1 cellular context compared by ENCODE assay signal in genomic region chr6:136249811-136250685, GRCh38.
TF ChIP-seq lines count a peak whose summit lies in the region.

Gene MTFR2, minus strand, starts transcription at chr6:136250311. Its CDS starts 1,212 bp downstream, at chr6:136249099.

TF ChIP-seq in K562, 482 proteins besides CTCF, POLR2A, EP300 and RAD21 (continued from another document and continues in another):
- peak; percentile 62 to 91; a peak in 3 of 4 replicates for TF ChIP-seq ZMIZ1 (IDR thresholded peaks at IDR 0.05; ENCODE audit: low read depth in 2 of 2, low read length in 2 of 2)
- TF ChIP-seq ZNF408 (CRISPR knock-in tag; IDR thresholded peaks at IDR 0.05; ENCODE audit: low read depth) = no peak
- TF ChIP-seq SAFB2 (IDR thresholded peaks at IDR 0.05; ENCODE audit: borderline replicate concordance, low read depth, low read length, severe bottlenecking) = no peak
- TF ChIP-seq REST (CRISPR knock-in tag; IDR thresholded peaks at IDR 0.05; ENCODE audit: low read depth) = peak; percentile 69; the same call in 1 of the 2 replicates
- TF ChIP-seq ZNF830 (CRISPR knock-in tag; IDR thresholded peaks at IDR 0.05) = no peak
- no peak for TF ChIP-seq TRIM28 (IDR thresholded peaks at IDR 0.05)
- TF ChIP-seq SIN3A (IDR thresholded peaks at IDR 0.05; ENCODE audit: borderline replicate concordance in 2 of 2, control insufficient read depth in 1 of 2, low read depth in 2 of 2, low read length in 2 of 2) = peak; percentile 99 to 100
- TF ChIP-seq CAMTA2 (CRISPR knock-in tag; conservative IDR thresholded peaks at IDR 0.05) = no peak
- no peak for TF ChIP-seq SMARCB1 (IDR thresholded peaks at IDR 0.05; ENCODE audit: insufficient read length, low read depth)
- no peak for TF ChIP-seq ZNF639 (CRISPR knock-in tag; conservative IDR thresholded peaks at IDR 0.05 in 1 of 2, IDR thresholded peaks at IDR 0.05 in 1 of 2)
- peak; percentile 69; the same call in 1 of the 2 replicates for TF ChIP-seq TEAD4 (IDR thresholded peaks at IDR 0.05; ENCODE audit: low read length)
- TF ChIP-seq TEAD4 (CRISPR knock-in tag; IDR thresholded peaks at IDR 0.05; ENCODE audit: borderline replicate concordance) = no peak
- TF ChIP-seq THRB (CRISPR knock-in tag; conservative IDR thresholded peaks at IDR 0.05) = peak; percentile 81
- TF ChIP-seq ZBTB8A (IDR thresholded peaks at IDR 0.05; ENCODE audit: partially characterized antibody) = no peak
- peak; percentile 41; the same call in 1 of the 2 replicates for TF ChIP-seq USF1 (CRISPR knock-in tag; IDR thresholded peaks at IDR 0.05)
- no peak for TF ChIP-seq SMAD3 (CRISPR knock-in tag; conservative IDR thresholded peaks at IDR 0.05)
- TF ChIP-seq ZNF224 (CRISPR knock-in tag; IDR thresholded peaks at IDR 0.05) = no peak
- peak; percentile 98 for TF ChIP-seq NFYB (IDR thresholded peaks at IDR 0.05; ENCODE audit: extremely low read depth, insufficient read length)
- TF ChIP-seq BRCA1 (IDR thresholded peaks at IDR 0.05) = no peak
- no peak for TF ChIP-seq BRCA1 (CRISPR knock-in tag; IDR thresholded peaks at IDR 0.05)
- TF ChIP-seq SNRNP70 (optimal IDR thresholded peaks at IDR 0.05; ENCODE audit: low read depth, low read length) = no peak
- no peak for TF ChIP-seq COPS2 (conservative IDR thresholded peaks at IDR 0.05)
- no peak for TF ChIP-seq NFIX (CRISPR knock-in tag; IDR thresholded peaks at IDR 0.05; ENCODE audit: low read depth)
- TF ChIP-seq E2F4 (CRISPR knock-in tag; IDR thresholded peaks at IDR 0.05; ENCODE audit: low read depth) = peak; percentile 100
- no peak for TF ChIP-seq ZNF280A (IDR thresholded peaks at IDR 0.05; ENCODE audit: low read depth, partially characterized antibody)
- TF ChIP-seq NFRKB (IDR thresholded peaks at IDR 0.05; ENCODE audit: low read depth) = peak; percentile 54; the same call in 1 of the 2 replicates
- TF ChIP-seq BRD4 (IDR thresholded peaks at IDR 0.05) = 0 out of 2 replicates have a peak, but pooled peaks have one; percentile 50
- peak; percentile 95 for TF ChIP-seq POLR2G (IDR thresholded peaks at IDR 0.05; ENCODE audit: low read depth, low read length)
- peak in 1 of 2 experiments; percentile 18; a peak in 2 of 4 replicates for TF ChIP-seq SIX5 (IDR thresholded peaks at IDR 0.05; ENCODE audit: borderline replicate concordance in 1 of 2, insufficient read depth in 1 of 2, low read depth in 1 of 2, low read length in 2 of 2)
- TF ChIP-seq ARNT (IDR thresholded peaks at IDR 0.05) = peak; percentile 48 to 51; a peak in 2 of 4 replicates
- peak; percentile 97 for TF ChIP-seq FOXM1 (IDR thresholded peaks at IDR 0.05; ENCODE audit: low read depth)
- no peak; the same call in 1 of the 2 replicates for TF ChIP-seq FOXM1 (CRISPR knock-in tag; IDR thresholded peaks at IDR 0.05; ENCODE audit: low read depth)
- TF ChIP-seq ATF7 (IDR thresholded peaks at IDR 0.05) = peak; percentile 95
- TF ChIP-seq KDM4B (IDR thresholded peaks at IDR 0.05; ENCODE audit: borderline replicate concordance in 2 of 2, low read depth in 1 of 2) = no peak
- TF ChIP-seq ZNF592 (IDR thresholded peaks at IDR 0.05) = no peak
- no peak for TF ChIP-seq ZNF395 (CRISPR knock-in tag; IDR thresholded peaks at IDR 0.05)
- no peak for TF ChIP-seq MTF1 (CRISPR knock-in tag; IDR thresholded peaks at IDR 0.05; ENCODE audit: borderline replicate concordance)
- TF ChIP-seq MTA3 (IDR thresholded peaks at IDR 0.05; ENCODE audit: borderline replicate concordance) = peak; percentile 97
- TF ChIP-seq POLR2AphosphoS5 (IDR thresholded peaks at IDR 0.05; ENCODE audit: control insufficient read depth, insufficient read depth, low read depth, low read length) = peak; percentile 90
